25 cellular contexts compared by ENCODE assay signal in the genomic region with DNA sequence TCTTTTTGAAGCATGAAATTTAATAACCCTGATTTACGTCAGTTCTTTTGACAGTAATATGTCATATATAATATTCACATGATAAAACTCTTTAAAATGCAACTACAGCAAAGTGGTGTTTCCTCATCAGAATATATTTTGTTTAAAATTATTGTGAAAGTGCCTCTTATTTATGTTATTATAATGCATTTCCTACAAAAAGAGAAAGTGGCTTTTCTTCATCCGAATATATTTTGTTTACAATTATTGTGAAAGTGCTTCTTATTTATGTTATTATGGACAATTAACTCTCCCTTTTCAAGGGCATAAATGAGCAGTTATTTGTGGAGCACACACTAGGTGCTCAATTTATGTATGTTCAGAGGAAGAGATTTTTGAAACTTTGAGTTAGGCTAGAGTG.
"Had no signal": no experiment of that assay in that cellular context is flagged by ENCODE, and none has a peak within 500 bp of the region (broad histone marks: within the 10 kb centered on the region; RNA-seq: fewer than 3 reads in every experiment).

No MANE protein-coding gene starts in this region.

- H3K9me3 Mint-ChIP-seq: nephron; neural crest cell; stimulated activated memory B cell treated with anti-CD40 and anti-IgM and Interleukin-4, amounts not matched to agents 10 μg/mL and 1 μg/mL and 100 μg/mL, for 72 hours had no signal

- H3K27me3 Mint-ChIP-seq: stimulated activated memory B cell treated with anti-CD40 and anti-IgM and Interleukin-4, amounts not matched to agents 10 μg/mL and 1 μg/mL and 100 μg/mL, for 72 hours had no signal

- H3K9ac ChIP-seq: parathyroid adenoma had no signal

- H3K36me3 ChIP-seq: left ventricle myocardium inferior, right atrium auricular region, right lobe of liver, stomach, thyroid gland, transverse colon, upper lobe of left lung, vagina had no signal

- H3K27ac Mint-ChIP-seq: naive thymus-derived CD4-positive, alpha-beta T cell; nephron; stimulated activated memory B cell treated with anti-CD40 and anti-IgM and Interleukin-4, amounts not matched to agents 10 μg/mL and 1 μg/mL and 100 μg/mL, for 72 hours had no signal

- H3K36me3 Mint-ChIP-seq: stimulated activated memory B cell treated with anti-CD40 and anti-IgM and Interleukin-4, amounts not matched to agents 10 μg/mL and 1 μg/mL and 100 μg/mL, for 72 hours had no signal

- H3K4me1 Mint-ChIP-seq: naive thymus-derived CD4-positive, alpha-beta T cell; nephron; neural crest cell; stimulated activated memory B cell treated with anti-CD40 and anti-IgM and Interleukin-4, amounts not matched to agents 10 μg/mL and 1 μg/mL and 100 μg/mL, for 72 hours had no signal

- H3K27me3 ChIP-seq: right atrium auricular region, right lobe of liver, testis, thyroid gland, transverse colon, upper lobe of left lung, vagina had no signal

- H3K4me3 Mint-ChIP-seq: naive thymus-derived CD4-positive, alpha-beta T cell; nephron; neural crest cell; stimulated activated memory B cell treated with anti-CD40 and anti-IgM and Interleukin-4, amounts not matched to agents 10 μg/mL and 1 μg/mL and 100 μg/mL, for 72 hours had no signal

- H3K4me1 ChIP-seq: left ventricle myocardium inferior, psoas muscle, right atrium auricular region, right lobe of liver, stomach, testis, thyroid gland, transverse colon, upper lobe of left lung, vagina had no signal

- H3K9me3 ChIP-seq: left ventricle myocardium inferior, mucosa of descending colon, psoas muscle, right atrium auricular region, right lobe of liver, stomach, testis, thyroid gland, transverse colon, upper lobe of left lung, vagina had no signal

- H3K79me2 ChIP-seq: parathyroid adenoma had no signal

- DNase-seq: islet precursor cell; left ventricle myocardium inferior; nucleus accumbens; psoas muscle; right lobe of liver; stimulated activated CD4-positive, alpha-beta T cell treated with anti-CD3 and anti-CD28 coated beads, Interleukin-1b, Interleukin-23, amount 100 ng/mL, for 48 hours; stimulated activated CD4-positive, alpha-beta T cell treated with anti-CD3 and anti-CD28 coated beads, Interleukin-2, amount 100 ng/mL, for 48 hours; stimulated activated CD4-positive, alpha-beta T cell treated with anti-CD3 and anti-CD28 coated beads, Interleukin-4, amount 100 ng/mL, for 4 hours; stimulated activated CD8-positive, alpha-beta memory T cell treated with anti-CD3 and anti-CD28 coated beads, Interleukin-4, amount 100 ng/mL, for 48 hours; stimulated activated naive CD8-positive, alpha-beta T cell treated with anti-CD3 and anti-CD28 coated beads, Interleukin-15, Interleukin-2, amounts not matched to agents 100 U/mL and 50 U/mL, for 24 hours; stomach; testis; thyroid gland; transverse colon; upper lobe of left lung had no signal

- ATAC-seq: psoas muscle; stimulated activated memory B cell treated with anti-CD40 and anti-IgM and Interleukin-4, amounts not matched to agents 10 μg/mL and 1 μg/mL and 100 μg/mL, for 72 hours; stimulated activated naive CD8-positive, alpha-beta T cell treated with anti-CD3 and anti-CD28 coated beads, Interleukin-15, Interleukin-2, amounts not matched to agents 100 U/mL and 50 U/mL, for 24 hours had no signal

- H3K4me3 ChIP-seq: left ventricle myocardium inferior, lung, mucosa of descending colon, psoas muscle, right atrium auricular region, right lobe of liver, smooth muscle cell, stomach, testis, thyroid gland, transverse colon, upper lobe of left lung, vagina had no signal

- H3K27ac ChIP-seq: left ventricle myocardium inferior, parathyroid adenoma, psoas muscle, right atrium auricular region, right lobe of liver, stomach, testis, thyroid gland, transverse colon, upper lobe of left lung, vagina had no signal

- H2AFZ ChIP-seq: parathyroid adenoma had no signal
